Comparison of ENCODE assay signal across 17 cellular contexts in genomic region chr2:226116346-226116745, GRCh38.
"Had no signal": no experiment of that assay in that cellular context is flagged by ENCODE, and none has a peak within 500 bp of the region (broad histone marks: within the 10 kb centered on the region; RNA-seq: fewer than 3 reads in every experiment).

No MANE protein-coding gene starts in this region.

- H3K4me3 ChIP-seq: coronary artery, left ventricle myocardium inferior, mucosa of descending colon, prostate gland, right atrium auricular region had no signal

- H3K9me3 ChIP-seq: left ventricle myocardium inferior, mucosa of descending colon, prostate gland, right atrium auricular region had no signal

- H3K36me3 Mint-ChIP-seq: activated CD4-positive, alpha-beta memory T cell treated with anti-CD3 and anti-CD28 coated beads for 36 hours; memory B cell; naive B cell had no signal

- ATAC-seq: activated CD4-positive, alpha-beta T cell treated with anti-CD3 and anti-CD28 coated beads for 36 hours; mucosa of descending colon had no signal

- H3K27ac Mint-ChIP-seq: activated CD4-positive, alpha-beta memory T cell treated with anti-CD3 and anti-CD28 coated beads for 36 hours; activated CD4-positive, alpha-beta T cell treated with anti-CD3 and anti-CD28 coated beads for 36 hours; activated T-helper 2 cell treated with anti-CD3 and anti-CD28 coated beads, Interferon-gamma antibody, Interleukin-2, Interleukin-4, amounts not matched to agents 10 μg/mL and 5 μg/mL and 100 μg/mL, durations not matched to agents 14 hours and 24 hours and 36 hours; memory B cell; naive B cell; stimulated activated naive CD8-positive, alpha-beta T cell treated with anti-CD3 and anti-CD28 coated beads, Interleukin-15, Interleukin-2, amounts not matched to agents 100 ng/mL and 50 ng/mL, for 24 hours had no signal

- H3K4me1 Mint-ChIP-seq: activated CD4-positive, alpha-beta T cell treated with anti-CD3 and anti-CD28 coated beads for 36 hours; memory B cell; naive B cell had no signal

- H3K36me3 ChIP-seq: left ventricle myocardium inferior, prostate gland, right atrium auricular region had no signal

- DNase-seq: activated CD4-positive, alpha-beta memory T cell treated with anti-CD3 and anti-CD28 coated beads for 36 hours; activated CD4-positive, alpha-beta T cell treated with anti-CD3 and anti-CD28 coated beads for 36 hours; activated naive CD4-positive, alpha-beta T cell treated with Interleukin-2 at 50 U/mL for 16 hours; erythroblast; kidney glomerular epithelial cell; left ventricle myocardium inferior; mucosa of descending colon; naive B cell; trophoblast cell had no signal

- H3K4me1 ChIP-seq: prostate gland had no signal

- H3K27ac ChIP-seq: coronary artery, left ventricle myocardium inferior, prostate gland, right atrium auricular region had no signal

- H3K27me3 Mint-ChIP-seq: memory B cell, naive B cell had no signal

- H3K4me3 Mint-ChIP-seq: activated CD4-positive, alpha-beta memory T cell treated with anti-CD3 and anti-CD28 coated beads for 36 hours; activated CD4-positive, alpha-beta T cell treated with anti-CD3 and anti-CD28 coated beads for 36 hours; memory B cell; naive B cell; neural crest cell; stimulated activated naive CD8-positive, alpha-beta T cell treated with anti-CD3 and anti-CD28 coated beads, Interleukin-15, Interleukin-2, amounts not matched to agents 100 ng/mL and 50 ng/mL, for 24 hours had no signal

- H3K27me3 ChIP-seq: right atrium auricular region had no signal

- FAIRE-seq: frontal cortex had no signal

- H3K9me3 Mint-ChIP-seq: activated CD4-positive, alpha-beta memory T cell treated with anti-CD3 and anti-CD28 coated beads for 36 hours; activated T-helper 2 cell treated with anti-CD3 and anti-CD28 coated beads, Interferon-gamma antibody, Interleukin-2, Interleukin-4, amounts not matched to agents 10 μg/mL and 5 μg/mL and 100 μg/mL, durations not matched to agents 14 hours and 24 hours and 36 hours; memory B cell; neural crest cell; stimulated activated naive CD8-positive, alpha-beta T cell treated with anti-CD3 and anti-CD28 coated beads, Interleukin-15, Interleukin-2, amounts not matched to agents 100 ng/mL and 50 ng/mL, for 24 hours had no signal
